1 cellular context compared by ENCODE assay signal in the genomic region with DNA sequence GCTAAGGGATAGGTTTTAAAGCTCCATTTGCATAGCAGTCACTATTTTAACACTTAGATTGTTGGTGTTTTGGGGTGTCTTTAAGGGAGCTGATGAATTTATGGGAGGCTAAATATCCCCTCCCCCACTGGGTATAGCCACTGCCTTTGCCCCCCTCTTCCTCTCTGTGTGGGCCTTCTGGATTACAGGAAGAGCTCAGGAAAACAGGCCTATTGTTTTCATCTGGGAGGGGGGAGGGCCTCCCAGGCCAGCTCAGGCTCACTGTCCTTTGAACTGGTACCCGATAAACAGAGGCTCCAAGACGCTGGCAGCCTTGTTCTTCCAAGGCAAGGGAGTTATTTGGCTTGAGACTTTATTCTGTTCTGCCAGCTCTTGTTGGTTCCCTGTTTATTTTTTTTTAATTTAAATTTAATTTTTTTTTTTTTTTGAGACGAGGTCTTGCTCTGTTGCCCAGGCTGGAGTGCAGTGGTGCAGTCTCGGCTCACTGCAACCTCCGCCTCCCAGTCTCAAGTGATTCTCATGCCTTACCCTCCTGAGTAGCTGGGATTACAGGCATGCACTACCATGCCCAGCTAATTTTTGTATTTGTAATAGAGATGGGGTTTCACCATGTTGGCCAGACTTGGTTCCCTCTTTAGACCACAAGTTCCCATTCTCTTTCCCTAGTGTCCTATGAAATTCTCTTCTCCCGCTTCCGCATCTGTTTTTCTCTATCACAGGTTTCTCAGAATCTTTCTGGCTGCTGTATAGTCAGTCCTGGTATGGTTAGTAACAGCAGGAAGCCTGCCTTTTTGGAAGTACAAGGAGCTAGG.
TF ChIP-seq lines count a peak whose summit lies in the region.

No MANE protein-coding gene starts in this region.

TF ChIP-seq in HepG2, 621 proteins besides CTCF, POLR2A, EP300 and RAD21 (continued from another document and continues in another):
- 0 out of 2 replicates have a peak, but pooled peaks have one; percentile 9 for TF ChIP-seq ZNF335 (CRISPR knock-in tag; IDR thresholded peaks at IDR 0.05)
- TF ChIP-seq GATAD2A (CRISPR knock-in tag; IDR thresholded peaks at IDR 0.05), result peak; percentile 81
- no peak for TF ChIP-seq NFE2 (CRISPR knock-in tag; IDR thresholded peaks at IDR 0.05)
- no peak for TF ChIP-seq FLYWCH1 (CRISPR knock-in tag; IDR thresholded peaks at IDR 0.05)
- TF ChIP-seq, protein P1, sequence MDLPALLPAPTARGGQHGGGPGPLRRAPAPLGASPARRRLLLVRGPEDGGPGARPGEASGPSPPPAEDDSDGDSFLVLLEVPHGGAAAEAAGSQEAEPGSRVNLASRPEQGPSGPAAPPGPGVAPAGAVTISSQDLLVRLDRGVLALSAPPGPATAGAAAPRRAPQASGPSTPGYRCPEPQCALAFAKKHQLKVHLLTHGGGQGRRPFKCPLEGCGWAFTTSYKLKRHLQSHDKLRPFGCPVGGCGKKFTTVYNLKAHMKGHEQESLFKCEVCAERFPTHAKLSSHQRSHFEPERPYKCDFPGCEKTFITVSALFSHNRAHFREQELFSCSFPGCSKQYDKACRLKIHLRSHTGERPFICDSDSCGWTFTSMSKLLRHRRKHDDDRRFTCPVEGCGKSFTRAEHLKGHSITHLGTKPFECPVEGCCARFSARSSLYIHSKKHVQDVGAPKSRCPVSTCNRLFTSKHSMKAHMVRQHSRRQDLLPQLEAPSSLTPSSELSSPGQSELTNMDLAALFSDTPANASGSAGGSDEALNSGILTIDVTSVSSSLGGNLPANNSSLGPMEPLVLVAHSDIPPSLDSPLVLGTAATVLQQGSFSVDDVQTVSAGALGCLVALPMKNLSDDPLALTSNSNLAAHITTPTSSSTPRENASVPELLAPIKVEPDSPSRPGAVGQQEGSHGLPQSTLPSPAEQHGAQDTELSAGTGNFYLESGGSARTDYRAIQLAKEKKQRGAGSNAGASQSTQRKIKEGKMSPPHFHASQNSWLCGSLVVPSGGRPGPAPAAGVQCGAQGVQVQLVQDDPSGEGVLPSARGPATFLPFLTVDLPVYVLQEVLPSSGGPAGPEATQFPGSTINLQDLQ (CRISPR knock-in tag; IDR thresholded peaks at IDR 0.05), result no peak
- TF ChIP-seq, protein P2, sequence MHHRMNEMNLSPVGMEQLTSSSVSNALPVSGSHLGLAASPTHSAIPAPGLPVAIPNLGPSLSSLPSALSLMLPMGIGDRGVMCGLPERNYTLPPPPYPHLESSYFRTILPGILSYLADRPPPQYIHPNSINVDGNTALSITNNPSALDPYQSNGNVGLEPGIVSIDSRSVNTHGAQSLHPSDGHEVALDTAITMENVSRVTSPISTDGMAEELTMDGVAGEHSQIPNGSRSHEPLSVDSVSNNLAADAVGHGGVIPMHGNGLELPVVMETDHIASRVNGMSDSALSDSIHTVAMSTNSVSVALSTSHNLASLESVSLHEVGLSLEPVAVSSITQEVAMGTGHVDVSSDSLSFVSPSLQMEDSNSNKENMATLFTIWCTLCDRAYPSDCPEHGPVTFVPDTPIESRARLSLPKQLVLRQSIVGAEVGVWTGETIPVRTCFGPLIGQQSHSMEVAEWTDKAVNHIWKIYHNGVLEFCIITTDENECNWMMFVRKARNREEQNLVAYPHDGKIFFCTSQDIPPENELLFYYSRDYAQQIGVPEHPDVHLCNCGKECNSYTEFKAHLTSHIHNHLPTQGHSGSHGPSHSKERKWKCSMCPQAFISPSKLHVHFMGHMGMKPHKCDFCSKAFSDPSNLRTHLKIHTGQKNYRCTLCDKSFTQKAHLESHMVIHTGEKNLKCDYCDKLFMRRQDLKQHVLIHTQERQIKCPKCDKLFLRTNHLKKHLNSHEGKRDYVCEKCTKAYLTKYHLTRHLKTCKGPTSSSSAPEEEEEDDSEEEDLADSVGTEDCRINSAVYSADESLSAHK (CRISPR knock-in tag; IDR thresholded peaks at IDR 0.05; ENCODE audit: borderline replicate concordance), result no peak
- TF ChIP-seq TBX2 (CRISPR knock-in tag; IDR thresholded peaks at IDR 0.05; ENCODE audit: borderline replicate concordance), result peak; percentile 58
- peak; percentile 55 for TF ChIP-seq PPARG (CRISPR knock-in tag; conservative IDR thresholded peaks at IDR 0.05)
- no peak for TF ChIP-seq ZFP37 (CRISPR knock-in tag; IDR thresholded peaks at IDR 0.05; ENCODE audit: borderline replicate concordance)
- TF ChIP-seq YY1 (IDR thresholded peaks at IDR 0.05; ENCODE audit: insufficient read depth, insufficient replicate concordance, low read depth, low read length), result no peak
- TF ChIP-seq, protein P3, sequence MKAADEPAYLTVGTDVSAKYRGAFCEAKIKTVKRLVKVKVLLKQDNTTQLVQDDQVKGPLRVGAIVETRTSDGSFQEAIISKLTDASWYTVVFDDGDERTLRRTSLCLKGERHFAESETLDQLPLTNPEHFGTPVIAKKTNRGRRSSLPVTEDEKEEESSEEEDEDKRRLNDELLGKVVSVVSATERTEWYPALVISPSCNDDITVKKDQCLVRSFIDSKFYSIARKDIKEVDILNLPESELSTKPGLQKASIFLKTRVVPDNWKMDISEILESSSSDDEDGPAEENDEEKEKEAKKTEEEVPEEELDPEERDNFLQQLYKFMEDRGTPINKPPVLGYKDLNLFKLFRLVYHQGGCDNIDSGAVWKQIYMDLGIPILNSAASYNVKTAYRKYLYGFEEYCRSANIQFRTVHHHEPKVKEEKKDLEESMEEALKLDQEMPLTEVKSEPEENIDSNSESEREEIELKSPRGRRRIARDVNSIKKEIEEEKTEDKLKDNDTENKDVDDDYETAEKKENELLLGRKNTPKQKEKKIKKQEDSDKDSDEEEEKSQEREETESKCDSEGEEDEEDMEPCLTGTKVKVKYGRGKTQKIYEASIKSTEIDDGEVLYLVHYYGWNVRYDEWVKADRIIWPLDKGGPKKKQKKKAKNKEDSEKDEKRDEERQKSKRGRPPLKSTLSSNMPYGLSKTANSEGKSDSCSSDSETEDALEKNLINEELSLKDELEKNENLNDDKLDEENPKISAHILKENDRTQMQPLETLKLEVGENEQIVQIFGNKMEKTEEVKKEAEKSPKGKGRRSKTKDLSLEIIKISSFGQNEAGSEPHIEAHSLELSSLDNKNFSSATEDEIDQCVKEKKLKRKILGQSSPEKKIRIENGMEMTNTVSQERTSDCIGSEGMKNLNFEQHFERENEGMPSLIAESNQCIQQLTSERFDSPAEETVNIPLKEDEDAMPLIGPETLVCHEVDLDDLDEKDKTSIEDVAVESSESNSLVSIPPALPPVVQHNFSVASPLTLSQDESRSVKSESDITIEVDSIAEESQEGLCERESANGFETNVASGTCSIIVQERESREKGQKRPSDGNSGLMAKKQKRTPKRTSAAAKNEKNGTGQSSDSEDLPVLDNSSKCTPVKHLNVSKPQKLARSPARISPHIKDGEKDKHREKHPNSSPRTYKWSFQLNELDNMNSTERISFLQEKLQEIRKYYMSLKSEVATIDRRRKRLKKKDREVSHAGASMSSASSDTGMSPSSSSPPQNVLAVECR (CRISPR knock-in tag; IDR thresholded peaks at IDR 0.05; ENCODE audit: borderline replicate concordance), result peak; percentile 30; the same call in 1 of the 2 replicates
- TF ChIP-seq, protein P4, sequence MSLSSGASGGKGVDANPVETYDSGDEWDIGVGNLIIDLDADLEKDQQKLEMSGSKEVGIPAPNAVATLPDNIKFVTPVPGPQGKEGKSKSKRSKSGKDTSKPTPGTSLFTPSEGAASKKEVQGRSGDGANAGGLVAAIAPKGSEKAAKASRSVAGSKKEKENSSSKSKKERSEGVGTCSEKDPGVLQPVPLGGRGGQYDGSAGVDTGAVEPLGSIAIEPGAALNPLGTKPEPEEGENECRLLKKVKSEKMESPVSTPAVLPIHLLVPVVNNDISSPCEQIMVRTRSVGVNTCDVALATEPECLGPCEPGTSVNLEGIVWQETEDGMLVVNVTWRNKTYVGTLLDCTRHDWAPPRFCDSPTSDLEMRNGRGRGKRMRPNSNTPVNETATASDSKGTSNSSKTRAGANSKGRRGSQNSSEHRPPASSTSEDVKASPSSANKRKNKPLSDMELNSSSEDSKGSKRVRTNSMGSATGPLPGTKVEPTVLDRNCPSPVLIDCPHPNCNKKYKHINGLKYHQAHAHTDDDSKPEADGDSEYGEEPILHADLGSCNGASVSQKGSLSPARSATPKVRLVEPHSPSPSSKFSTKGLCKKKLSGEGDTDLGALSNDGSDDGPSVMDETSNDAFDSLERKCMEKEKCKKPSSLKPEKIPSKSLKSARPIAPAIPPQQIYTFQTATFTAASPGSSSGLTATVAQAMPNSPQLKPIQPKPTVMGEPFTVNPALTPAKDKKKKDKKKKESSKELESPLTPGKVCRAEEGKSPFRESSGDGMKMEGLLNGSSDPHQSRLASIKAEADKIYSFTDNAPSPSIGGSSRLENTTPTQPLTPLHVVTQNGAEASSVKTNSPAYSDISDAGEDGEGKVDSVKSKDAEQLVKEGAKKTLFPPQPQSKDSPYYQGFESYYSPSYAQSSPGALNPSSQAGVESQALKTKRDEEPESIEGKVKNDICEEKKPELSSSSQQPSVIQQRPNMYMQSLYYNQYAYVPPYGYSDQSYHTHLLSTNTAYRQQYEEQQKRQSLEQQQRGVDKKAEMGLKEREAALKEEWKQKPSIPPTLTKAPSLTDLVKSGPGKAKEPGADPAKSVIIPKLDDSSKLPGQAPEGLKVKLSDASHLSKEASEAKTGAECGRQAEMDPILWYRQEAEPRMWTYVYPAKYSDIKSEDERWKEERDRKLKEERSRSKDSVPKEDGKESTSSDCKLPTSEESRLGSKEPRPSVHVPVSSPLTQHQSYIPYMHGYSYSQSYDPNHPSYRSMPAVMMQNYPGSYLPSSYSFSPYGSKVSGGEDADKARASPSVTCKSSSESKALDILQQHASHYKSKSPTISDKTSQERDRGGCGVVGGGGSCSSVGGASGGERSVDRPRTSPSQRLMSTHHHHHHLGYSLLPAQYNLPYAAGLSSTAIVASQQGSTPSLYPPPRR (CRISPR knock-in tag; IDR thresholded peaks at IDR 0.05; ENCODE audit: borderline replicate concordance), result no peak
- no peak for TF ChIP-seq ZNF256 (CRISPR knock-in tag; conservative IDR thresholded peaks at IDR 0.05)
- TF ChIP-seq, protein P5, sequence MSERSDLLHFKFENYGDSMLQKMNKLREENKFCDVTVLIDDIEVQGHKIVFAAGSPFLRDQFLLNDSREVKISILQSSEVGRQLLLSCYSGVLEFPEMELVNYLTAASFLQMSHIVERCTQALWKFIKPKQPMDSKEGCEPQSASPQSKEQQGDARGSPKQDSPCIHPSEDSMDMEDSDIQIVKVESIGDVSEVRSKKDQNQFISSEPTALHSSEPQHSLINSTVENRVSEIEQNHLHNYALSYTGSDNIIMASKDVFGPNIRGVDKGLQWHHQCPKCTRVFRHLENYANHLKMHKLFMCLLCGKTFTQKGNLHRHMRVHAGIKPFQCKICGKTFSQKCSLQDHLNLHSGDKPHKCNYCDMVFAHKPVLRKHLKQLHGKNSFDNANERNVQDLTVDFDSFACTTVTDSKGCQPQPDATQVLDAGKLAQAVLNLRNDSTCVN (CRISPR knock-in tag; IDR thresholded peaks at IDR 0.05; ENCODE audit: borderline replicate concordance), result no peak
- no peak for TF ChIP-seq NFIB (CRISPR knock-in tag; IDR thresholded peaks at IDR 0.05; ENCODE audit: borderline replicate concordance)
- TF ChIP-seq, protein P6, sequence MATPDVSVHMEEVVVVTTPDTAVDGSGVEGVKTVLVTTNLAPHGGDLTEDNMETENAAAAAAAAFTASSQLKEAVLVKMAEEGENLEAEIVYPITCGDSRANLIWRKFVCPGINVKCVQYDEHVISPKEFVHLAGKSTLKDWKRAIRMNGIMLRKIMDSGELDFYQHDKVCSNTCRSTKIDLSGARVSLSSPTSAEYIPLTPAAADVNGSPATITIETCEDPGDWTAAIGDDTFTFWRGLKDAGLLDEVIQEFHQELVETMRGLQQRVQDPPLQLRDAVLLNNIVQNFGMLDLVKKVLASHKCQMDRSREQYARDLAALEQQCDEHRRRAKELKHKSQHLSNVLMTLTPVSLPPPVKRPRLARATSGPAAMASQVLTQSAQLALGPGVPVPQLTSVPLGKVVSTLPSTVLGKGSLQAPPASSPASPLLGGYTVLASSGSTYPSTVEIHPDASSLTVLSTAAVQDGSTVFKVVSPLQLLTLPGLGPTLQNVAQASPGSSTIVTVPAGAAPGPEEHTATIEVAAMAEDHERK (CRISPR knock-in tag; IDR thresholded peaks at IDR 0.05; ENCODE audit: low read depth), result no peak
- TF ChIP-seq ZSCAN22 (CRISPR knock-in tag; IDR thresholded peaks at IDR 0.05), result no peak
- no peak for TF ChIP-seq ZZZ3 (CRISPR knock-in tag; IDR thresholded peaks at IDR 0.05; ENCODE audit: borderline replicate concordance)
- TF ChIP-seq ZBTB8A (CRISPR knock-in tag; IDR thresholded peaks at IDR 0.05; ENCODE audit: borderline replicate concordance, low read depth), result no peak
- TF ChIP-seq PAF1 (CRISPR knock-in tag; IDR thresholded peaks at IDR 0.05), result no peak
- TF ChIP-seq ETV6 (CRISPR knock-in tag; conservative IDR thresholded peaks at IDR 0.05), result no peak
- no peak; the same call in 1 of the 2 replicates for TF ChIP-seq ZNF878 (CRISPR knock-in tag; IDR thresholded peaks at IDR 0.05)
- no peak for TF ChIP-seq ZNF468 (CRISPR knock-in tag; IDR thresholded peaks at IDR 0.05)
- TF ChIP-seq ZIK1 (CRISPR knock-in tag; IDR thresholded peaks at IDR 0.05; ENCODE audit: borderline replicate concordance, low read depth), result no peak
- no peak for TF ChIP-seq FOSL1 (CRISPR knock-in tag; IDR thresholded peaks at IDR 0.05; ENCODE audit: borderline replicate concordance)
- TF ChIP-seq, protein P7, sequence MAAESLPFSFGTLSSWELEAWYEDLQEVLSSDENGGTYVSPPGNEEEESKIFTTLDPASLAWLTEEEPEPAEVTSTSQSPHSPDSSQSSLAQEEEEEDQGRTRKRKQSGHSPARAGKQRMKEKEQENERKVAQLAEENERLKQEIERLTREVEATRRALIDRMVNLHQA (CRISPR knock-in tag; IDR thresholded peaks at IDR 0.05), result no peak
- TF ChIP-seq RELA (CRISPR knock-in tag; IDR thresholded peaks at IDR 0.05), result no peak
- no peak for TF ChIP-seq ZFP36 (IDR thresholded peaks at IDR 0.05; ENCODE audit: borderline replicate concordance, low read depth, low read length, partially characterized antibody)
- no peak for TF ChIP-seq ADNP (CRISPR knock-in tag; IDR thresholded peaks at IDR 0.05)
- no peak for TF ChIP-seq ZNF564 (CRISPR knock-in tag; IDR thresholded peaks at IDR 0.05)
- TF ChIP-seq, protein P8, sequence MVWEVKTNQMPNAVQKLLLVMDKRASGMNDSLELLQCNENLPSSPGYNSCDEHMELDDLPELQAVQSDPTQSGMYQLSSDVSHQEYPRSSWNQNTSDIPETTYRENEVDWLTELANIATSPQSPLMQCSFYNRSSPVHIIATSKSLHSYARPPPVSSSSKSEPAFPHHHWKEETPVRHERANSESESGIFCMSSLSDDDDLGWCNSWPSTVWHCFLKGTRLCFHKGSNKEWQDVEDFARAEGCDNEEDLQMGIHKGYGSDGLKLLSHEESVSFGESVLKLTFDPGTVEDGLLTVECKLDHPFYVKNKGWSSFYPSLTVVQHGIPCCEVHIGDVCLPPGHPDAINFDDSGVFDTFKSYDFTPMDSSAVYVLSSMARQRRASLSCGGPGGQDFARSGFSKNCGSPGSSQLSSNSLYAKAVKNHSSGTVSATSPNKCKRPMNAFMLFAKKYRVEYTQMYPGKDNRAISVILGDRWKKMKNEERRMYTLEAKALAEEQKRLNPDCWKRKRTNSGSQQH (CRISPR knock-in tag; IDR thresholded peaks at IDR 0.05; ENCODE audit: low read depth), result no peak
- no peak for TF ChIP-seq TOPORS (CRISPR knock-in tag; IDR thresholded peaks at IDR 0.05)
- no peak for TF ChIP-seq ZNF207 (IDR thresholded peaks at IDR 0.05; ENCODE audit: borderline replicate concordance)
- TF ChIP-seq CREM (IDR thresholded peaks at IDR 0.05), result peak; percentile 23; the same call in 1 of the 2 replicates
- no peak for TF ChIP-seq CREM (CRISPR knock-in tag; IDR thresholded peaks at IDR 0.05)
- TF ChIP-seq CBX5 (CRISPR knock-in tag; IDR thresholded peaks at IDR 0.05; ENCODE audit: borderline replicate concordance), result peak; percentile 46; the same call in 1 of the 2 replicates
- TF ChIP-seq ZFAT (CRISPR knock-in tag; conservative IDR thresholded peaks at IDR 0.05), result no peak
